13 cellular contexts compared by ENCODE assay signal in the genomic region with DNA sequence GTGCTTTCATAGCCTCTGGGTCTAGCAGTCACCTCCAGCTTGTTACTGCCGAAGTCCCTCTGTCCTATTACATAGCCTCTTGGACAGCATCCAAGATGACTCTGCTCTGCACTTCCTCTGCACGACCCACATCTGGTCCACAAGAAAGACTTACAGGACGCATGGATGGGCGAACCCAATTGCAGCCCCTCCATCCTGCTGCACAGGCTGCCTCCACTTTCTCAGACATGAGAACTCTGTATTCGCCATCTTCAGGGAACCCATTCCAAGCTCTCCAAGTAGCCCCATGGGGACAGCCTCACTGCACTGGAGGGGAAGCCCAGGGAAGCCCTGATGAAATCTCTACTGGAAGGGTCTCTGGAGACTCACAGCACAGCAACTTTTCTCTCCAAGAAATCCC.
A peak's percentile ranks its signal among the peaks of the same experiment; 100 is the strongest.
DNase-seq lines count a peak whose midpoint lies in the region; ATAC-seq and TF ChIP-seq lines count a peak whose summit lies in the region.
"Had no signal": no experiment of that assay in that cellular context is flagged by ENCODE, and none has a peak within 500 bp of the region (broad histone marks: within the 10 kb centered on the region; RNA-seq: fewer than 3 reads in every experiment).

No MANE protein-coding gene starts in this region.

- no peaks in the 10 kb centered on the region for H3K36me3 Mint-ChIP-seq in activated CD4-positive, alpha-beta memory T cell treated with anti-CD3 and anti-CD28 coated beads, Interleukin-2, amount 10 ng/mL, durations not matched to agents 7 days and 5 days (ENCODE audit: low read depth)
- H3K36me3 Mint-ChIP-seq: immature natural killer cell had no signal

- CTCF ChIA-PET in activated CD4-positive, alpha-beta memory T cell treated with anti-CD3 and anti-CD28 coated beads, Interleukin-2, amount 10 ng/mL, durations not matched to agents 7 days and 5 days (lab: Charles Lee) = no interaction called here

- no peak for TF ChIP-seq CTCF in epithelial cell of esophagus (IDR thresholded peaks at IDR 0.05; ENCODE audit: insufficient read depth, low read depth, low read length, missing control alignments)
- no peak for TF ChIP-seq CTCF in lower lobe of right lung (IDR thresholded peaks at IDR 0.05)

- DNase-seq in Ammon's horn (ENCODE audit: low spot score) (peak; percentile 58), NCI-H1694 (lab: John Stamatoyannopoulos, UW) (peak; percentile 27), epithelial cell of esophagus (ENCODE audit: low read depth) (peak; percentile 46), lower lobe of right lung (no peak), NCI-H526 treated with DMSO at 0.1 percent for 48 hours (lab: John Stamatoyannopoulos, UW) (no peak)
- DNase-seq in activated CD4-positive, alpha-beta memory T cell treated with anti-CD3 and anti-CD28 coated beads, Interleukin-2, amount 10 ng/mL, durations not matched to agents 7 days and 5 days = no peak
- no peak for DNase-seq in activated naive CD4-positive, alpha-beta T cell treated with anti-CD3 and anti-CD28 coated beads, Interleukin-2, amount 50 U/mL, for 16 hours
- DNase-seq: activated naive CD8-positive, alpha-beta T cell treated with anti-CD3 and anti-CD28 coated beads, Interleukin-2, amount 50 U/mL, for 24 hours; endodermal cell; immature natural killer cell; stimulated activated CD4-positive, alpha-beta T cell treated with anti-CD3 and anti-CD28 coated beads, Interleukin-4, amount 100 ng/mL, for 24 hours had no signal

- no peak overlapping the region for H3K4me3 Mint-ChIP-seq in activated CD4-positive, alpha-beta memory T cell treated with anti-CD3 and anti-CD28 coated beads, Interleukin-2, amount 10 ng/mL, durations not matched to agents 7 days and 5 days
- H3K4me3 Mint-ChIP-seq: activated naive CD8-positive, alpha-beta T cell treated with anti-CD3 and anti-CD28 coated beads, Interleukin-2, amount 50 U/mL, for 24 hours; endodermal cell; immature natural killer cell had no signal

- no peaks in the 10 kb centered on the region for H3K36me3 ChIP-seq in lower lobe of right lung

- ATAC-seq in lower lobe of right lung (peak; percentile 22 to 43), GM19035 (IDR thresholded peaks at IDR 0.05; ENCODE audit: unreplicated experiment) (no peak)
- ATAC-seq: activated naive CD8-positive, alpha-beta T cell treated with anti-CD3 and anti-CD28 coated beads, Interleukin-2, amount 50 U/mL, for 24 hours had no signal

- H3K27me3 Mint-ChIP-seq in activated CD4-positive, alpha-beta memory T cell treated with anti-CD3 and anti-CD28 coated beads, Interleukin-2, amount 10 ng/mL, durations not matched to agents 7 days and 5 days = peaks cover 14% of the 10 kb centered on the region
- H3K27me3 Mint-ChIP-seq: activated naive CD8-positive, alpha-beta T cell treated with anti-CD3 and anti-CD28 coated beads, Interleukin-2, amount 50 U/mL, for 24 hours had no signal

- POLR2A ChIA-PET in activated CD4-positive, alpha-beta memory T cell treated with anti-CD3 and anti-CD28 coated beads, Interleukin-2, amount 10 ng/mL, durations not matched to agents 7 days and 5 days (lab: Charles Lee) = no interaction called here

- no peak overlapping the region for H3K4me3 ChIP-seq in epithelial cell of esophagus (ENCODE audit: low read length)
- no peak overlapping the region for H3K4me3 ChIP-seq in lower lobe of right lung

- H3K9me3 Mint-ChIP-seq in activated CD4-positive, alpha-beta memory T cell treated with anti-CD3 and anti-CD28 coated beads, Interleukin-2, amount 10 ng/mL, durations not matched to agents 7 days and 5 days = no peaks in the 10 kb centered on the region
- H3K9me3 Mint-ChIP-seq: activated naive CD8-positive, alpha-beta T cell treated with anti-CD3 and anti-CD28 coated beads, Interleukin-2, amount 50 U/mL, for 24 hours; immature natural killer cell had no signal

- intact Hi-C loops in lower lobe of right lung (cut with DNase I) = no loop called here

- H3K4me1 Mint-ChIP-seq in activated CD4-positive, alpha-beta memory T cell treated with anti-CD3 and anti-CD28 coated beads, Interleukin-2, amount 10 ng/mL, durations not matched to agents 7 days and 5 days = no peaks in the 10 kb centered on the region
- H3K4me1 Mint-ChIP-seq: activated naive CD8-positive, alpha-beta T cell treated with anti-CD3 and anti-CD28 coated beads, Interleukin-2, amount 50 U/mL, for 24 hours; immature natural killer cell had no signal

- no peaks in the 10 kb centered on the region for H3K27me3 ChIP-seq in lower lobe of right lung (ENCODE audit: low read depth)

- H3K27ac ChIP-seq in lower lobe of right lung = no peak overlapping the region
- H3K27ac ChIP-seq: C4-2B had no signal

- H3K9me3 ChIP-seq in lower lobe of right lung = no peaks in the 10 kb centered on the region

- H3K27ac Mint-ChIP-seq in activated CD4-positive, alpha-beta memory T cell treated with anti-CD3 and anti-CD28 coated beads, Interleukin-2, amount 10 ng/mL, durations not matched to agents 7 days and 5 days = no peak overlapping the region
- H3K27ac Mint-ChIP-seq: activated naive CD8-positive, alpha-beta T cell treated with anti-CD3 and anti-CD28 coated beads, Interleukin-2, amount 50 U/mL, for 24 hours; endodermal cell; immature natural killer cell had no signal

- H3K4me1 ChIP-seq in lower lobe of right lung = peaks cover 28% of the 10 kb centered on the region

Comparison
In these comparisons a context has a peak if more than half of its experiments do, and no peak if none do; other contexts are left out.
1. DNase-seq: peak in Ammon's horn (single experiment), NCI-H1694 (single experiment) and epithelial cell of esophagus (single experiment); none in lower lobe of right lung (single experiment), activated CD4-positive, alpha-beta memory T cell treated with anti-CD3 and anti-CD28 coated beads, Interleukin-2, amount 10 ng/mL, durations not matched to agents 7 days and 5 days (single experiment), NCI-H526 treated with DMSO at 0.1 percent for 48 hours (single experiment) and activated naive CD4-positive, alpha-beta T cell treated with anti-CD3 and anti-CD28 coated beads, Interleukin-2, amount 50 U/mL, for 16 hours (single experiment).